ENCODE assay signal across 9 cellular contexts in genomic region chr5:77560677-77561263, GRCh38.
DNase-seq lines count a peak whose midpoint lies in the region; ATAC-seq and TF ChIP-seq lines count a peak whose summit lies in the region.
"Had no signal": no experiment of that assay in that cellular context is flagged by ENCODE, and none has a peak within 500 bp of the region (broad histone marks: within the 10 kb centered on the region; RNA-seq: fewer than 3 reads in every experiment).

No MANE protein-coding gene starts in this region.

- ATAC-seq in HG02678 (IDR thresholded peaks at IDR 0.05; ENCODE audit: unreplicated experiment), result no peak
- no peak for ATAC-seq in GM21515 (IDR thresholded peaks at IDR 0.05; ENCODE audit: unreplicated experiment)

- H3K4me3 ChIP-seq in BE2C (ENCODE audit: low read depth, low read length), result no peak overlapping the region
- H3K4me3 ChIP-seq in H7 (ENCODE audit: insufficient read depth, low read depth, low read length), result no peak overlapping the region
- H3K4me3 ChIP-seq in colonic mucosa, result no peak overlapping the region

- no peak overlapping the region for H3K27ac ChIP-seq in colonic mucosa
- H3K27ac ChIP-seq: HL-60 had no signal

- H3K27me3 Mint-ChIP-seq in nephron progenitor cell (ENCODE audit: low read depth, poor library complexity), result peaks cover 4% of the 10 kb centered on the region

- H3K9ac ChIP-seq in colonic mucosa (ENCODE audit: low read depth in 2 of 2, low read length in 2 of 2), result no peak overlapping the region

- no peaks in the 10 kb centered on the region for H3K27me3 ChIP-seq in BE2C
- no peaks in the 10 kb centered on the region for H3K27me3 ChIP-seq in H7 (ENCODE audit: control insufficient read depth, insufficient read depth, low read length)
- no peaks in the 10 kb centered on the region for H3K27me3 ChIP-seq in colonic mucosa

- H3K4me3 Mint-ChIP-seq in nephron progenitor cell, result no peak overlapping the region

- no peaks in the 10 kb centered on the region for H3K9me3 Mint-ChIP-seq in nephron progenitor cell

- DNase-seq in BE2C, result no peak
- peak; percentile 26 for DNase-seq in H7
- peak; percentile 86 for DNase-seq in NCI-H69 (lab: John Stamatoyannopoulos, UW)
- DNase-seq in colonic mucosa, result no peak
- no peak for DNase-seq in nephron progenitor cell
- DNase-seq in stimulated activated CD4-positive, alpha-beta T cell treated with anti-CD3 and anti-CD28 coated beads, Interleukin-12 subunit alpha, Interleukin-12 subunit beta, amount 100 ng/mL, for 4 hours, result no peak

- H3K36me3 ChIP-seq in BE2C (no peaks in the 10 kb centered on the region), H7 (replicated peaks; ENCODE audit: control insufficient read depth, insufficient read depth, low read length) (no peaks in the 10 kb centered on the region), colonic mucosa (no peaks in the 10 kb centered on the region)

- peak; percentile 80 for TF ChIP-seq CTCF in BE2C (IDR thresholded peaks at IDR 0.05; ENCODE audit: low read depth, low read length)
- peak; percentile 43 for TF ChIP-seq CTCF in colonic mucosa (IDR thresholded peaks at IDR 0.05)
- peak; percentile 59 for TF ChIP-seq CTCF in nephron progenitor cell (IDR thresholded peaks at IDR 0.05)

- H3K9me3 ChIP-seq in BE2C (no peaks in the 10 kb centered on the region), colonic mucosa (no peaks in the 10 kb centered on the region)

- no peak overlapping the region for H3K27ac Mint-ChIP-seq in nephron progenitor cell

- H3K4me1 Mint-ChIP-seq in nephron progenitor cell, result peaks cover 4% of the 10 kb centered on the region

- intact Hi-C loops in colonic mucosa (cut with DNase I), result loop anchor here (5.0 kb wide), 1 partner anchor 447 kb away; no protein-coding TSS in a partner anchor

- H3K36me3 Mint-ChIP-seq in nephron progenitor cell (ENCODE audit: low read depth), result no peaks in the 10 kb centered on the region

- H3K4me1 ChIP-seq in BE2C (no peaks in the 10 kb centered on the region), colonic mucosa (no peaks in the 10 kb centered on the region)

Comparison
In these comparisons a context has a peak if more than half of its experiments do, and no peak if none do; other contexts are left out.
1. DNase-seq: peak in H7 (single experiment) and NCI-H69 (single experiment); none in BE2C (single experiment), colonic mucosa (single experiment), nephron progenitor cell (single experiment) and stimulated activated CD4-positive, alpha-beta T cell treated with anti-CD3 and anti-CD28 coated beads, Interleukin-12 subunit alpha, Interleukin-12 subunit beta, amount 100 ng/mL, for 4 hours (single experiment).
2. Peak in every context shown above with its lines, with median percentiles within 50 percentile points of each other: CTCF ChIP-seq.